In the genomic region with DNA sequence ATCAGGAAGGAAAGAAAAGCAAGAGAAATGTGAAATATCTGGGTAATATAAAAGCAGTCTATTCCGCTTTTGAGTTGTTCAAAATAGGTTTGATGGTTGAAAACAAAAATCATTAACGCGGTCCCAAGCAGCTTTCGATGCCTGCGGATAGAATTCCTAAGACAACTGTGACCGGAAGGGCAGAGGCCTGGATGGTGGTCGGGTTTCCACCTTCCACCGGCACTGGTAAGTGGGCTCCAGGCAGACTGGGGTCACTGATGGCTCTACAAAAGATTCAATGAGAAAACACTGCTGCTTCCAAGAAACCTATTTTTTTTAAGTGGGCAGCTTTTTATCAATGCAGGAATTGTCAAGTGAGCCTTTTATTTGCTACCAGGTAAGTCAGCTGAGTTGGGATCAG, we compare ENCODE assay signal across 23 cellular contexts. TPM values are rescaled to one million over a fixed set of nuclear protein-coding genes. Genes with fewer than 3 reads are reported as not detected.
A peak's percentile ranks its signal among the peaks of the same experiment; 100 is the strongest.
DNase-seq lines count a peak whose midpoint lies in the region; ATAC-seq, FAIRE-seq and TF ChIP-seq lines count a peak whose summit lies in the region.
"Had no signal": no experiment of that assay in that cellular context is flagged by ENCODE, and none has a peak within 500 bp of the region (broad histone marks: within the 10 kb centered on the region; RNA-seq: fewer than 3 reads in every experiment).

No MANE protein-coding gene starts in this region.

- H3K79me1 ChIP-seq in IMR-90 (ENCODE audit: low read depth in 1 of 2, low read length in 2 of 2) = peaks cover 20 to 74% of the 10 kb centered on the region in 2 experiments

- FAIRE-seq in astrocyte (lab: Jason Lieb, UNC) = no peak
- FAIRE-seq: A204.1, GM12878, GM19239, H1 had no signal

- H3K36me3 ChIP-seq in IMR-90 (ENCODE audit: control insufficient read depth, insufficient read depth, low read length) = peaks cover 2% of the 10 kb centered on the region; the same call in 1 of the 2 replicates
- peaks cover 6% of the 10 kb centered on the region for H3K36me3 ChIP-seq in astrocyte (ENCODE audit: insufficient read depth, low read length)
- H3K36me3 ChIP-seq in HAP-1 (replicated peaks) = peaks cover 5% of the 10 kb centered on the region; the same call in 1 of the 2 replicates
- H3K36me3 ChIP-seq in brain microvascular endothelial cell (replicated peaks) = peaks cover 3% of the 10 kb centered on the region

- H3K18ac ChIP-seq in IMR-90 (ENCODE audit: low read depth, low read length) = no peak overlapping the region

- DNase-seq in IMR-90 = no peak
- no peak for DNase-seq in astrocyte (ENCODE audit: low read depth)
- DNase-seq in left kidney (ENCODE audit: low read depth, low spot score) = peak; percentile 91
- no peak for DNase-seq in progenitor cell of endocrine pancreas (ENCODE audit: low spot score, unreplicated experiment)
- DNase-seq in HAP-1 (ENCODE audit: low spot score in 2 of 2) = no peak
- no peak for DNase-seq in SK-N-DZ (ENCODE audit: low spot score)
- no peak for DNase-seq in brain microvascular endothelial cell
- DNase-seq: ACHN; BE2C; C1 segment of cervical spinal cord; CD4-positive, CD25-positive, alpha-beta regulatory T cell; CD8-positive, alpha-beta memory T cell; COR-L47; DMS 273 treated with DMSO at 0.1 percent for 48 hours; DMS53; DND-41; EL; H9 had no signal

- intact Hi-C loops in IMR-90 (cut with micrococcal nuclease) = no loop called here

- no peak overlapping the region for H4K91ac ChIP-seq in IMR-90 (ENCODE audit: insufficient read depth, low read depth, low read length)

- H3K9me1 ChIP-seq in IMR-90 (ENCODE audit: insufficient read depth, low read length) = peaks cover 8% of the 10 kb centered on the region

- no peak overlapping the region for H3K23ac ChIP-seq in IMR-90 (ENCODE audit: low read depth, low read length)

- H2BK120ac ChIP-seq in IMR-90 (ENCODE audit: low read depth, low read length) = peak overlapping the region; percentile 38; the same call in 1 of the 2 replicates

- H3K79me2 ChIP-seq in astrocyte (ENCODE audit: insufficient read depth, low read length) = peaks cover 26% of the 10 kb centered on the region

- H3K36me3 Mint-ChIP-seq in astrocyte (ENCODE audit: low read depth, unreplicated experiment) (peaks cover 17% of the 10 kb centered on the region), progenitor cell of endocrine pancreas (ENCODE audit: insufficient read depth) (peaks cover 38% of the 10 kb centered on the region)

- H3K27ac Mint-ChIP-seq in astrocyte (ENCODE audit: unreplicated experiment) (no peak overlapping the region), progenitor cell of endocrine pancreas (peak overlapping the region; percentile 29)
- H3K27ac Mint-ChIP-seq: CD8-positive, alpha-beta memory T cell; H9 had no signal

- H3K9me3 ChIP-seq in IMR-90 (ENCODE audit: control insufficient read depth, insufficient read depth, low read length) = no peaks in the 10 kb centered on the region
- no peaks in the 10 kb centered on the region for H3K9me3 ChIP-seq in astrocyte (ENCODE audit: insufficient read depth, low read depth, low read length)
- no peaks in the 10 kb centered on the region for H3K9me3 ChIP-seq in HAP-1
- H3K9me3 ChIP-seq: BE2C had no signal

- no peaks in the 10 kb centered on the region for H3K27me3 ChIP-seq in IMR-90 (ENCODE audit: control insufficient read depth, insufficient read depth, low read length)
- H3K27me3 ChIP-seq in astrocyte (ENCODE audit: insufficient read depth, low read length) = no peaks in the 10 kb centered on the region
- H3K27me3 ChIP-seq in HAP-1 (ENCODE audit: low read depth) = no peaks in the 10 kb centered on the region
- H3K27me3 ChIP-seq in brain microvascular endothelial cell (replicated peaks) = no peaks in the 10 kb centered on the region
- H3K27me3 ChIP-seq: BE2C had no signal

- in situ Hi-C loops in IMR-90 (cut with MboI; ENCODE audit: low sequenced_read_pairs) (no loop called here), HAP-1 (cut with MboI; ENCODE audit: low sequenced_read_pairs) (no loop called here), brain microvascular endothelial cell (cut with HindIII; ENCODE audit: low pct_ligation_motif_present, low sequenced_read_pairs) (no loop called here)

- H3K27me3 Mint-ChIP-seq in astrocyte (ENCODE audit: low read depth, unreplicated experiment) = no peaks in the 10 kb centered on the region
- H3K27me3 Mint-ChIP-seq in progenitor cell of endocrine pancreas = no peaks in the 10 kb centered on the region
- H3K27me3 Mint-ChIP-seq: CD4-positive, CD25-positive, alpha-beta regulatory T cell; CD8-positive, alpha-beta memory T cell had no signal

- H3K27ac ChIP-seq in IMR-90 (ENCODE audit: insufficient read depth, low read length) (no peak overlapping the region), astrocyte (ENCODE audit: low read depth, low read length) (peak overlapping the region; percentile 50), brain microvascular endothelial cell (no peak overlapping the region)
- H3K27ac ChIP-seq: HL-60 had no signal

- H3K4me1 Mint-ChIP-seq in astrocyte (ENCODE audit: low read depth, unreplicated experiment) (peaks cover 1% of the 10 kb centered on the region), progenitor cell of endocrine pancreas (ENCODE audit: low read depth) (peaks cover 4% of the 10 kb centered on the region)

- H3K14ac ChIP-seq in IMR-90 (replicated peaks; ENCODE audit: low read depth, low read length) = no peak overlapping the region

- no peak overlapping the region for H3K4me3 Mint-ChIP-seq in astrocyte (ENCODE audit: unreplicated experiment)
- no peak overlapping the region for H3K4me3 Mint-ChIP-seq in progenitor cell of endocrine pancreas (ENCODE audit: low read depth)
- H3K4me3 Mint-ChIP-seq: CD4-positive, CD25-positive, alpha-beta regulatory T cell; CD8-positive, alpha-beta memory T cell; H9 had no signal

- ATAC-seq in IMR-90 (ENCODE audit: low read depth) = no peak
- ATAC-seq: GM12878 had no signal

- H2AK9ac ChIP-seq in IMR-90 (replicated peaks; ENCODE audit: low read depth, low read length, poor library complexity) = no peak overlapping the region

- BruUV-seq in IMR-90 (replicated peaks; lab: Mats Ljungman, UMichigan) = no TSS peak

- dilution Hi-C loops in IMR-90 (cut with HindIII; ENCODE audit: low sequenced_read_pairs, unreplicated experiment) = no loop called here

- CTCF ChIA-PET in IMR-90 (lab: Yijun Ruan, JAX) = interaction anchor here (1.0 kb wide), 1 partner anchor 128 kb away, joined by 6 read pairs; no protein-coding TSS in a partner anchor

- no peak overlapping the region for H2BK15ac ChIP-seq in IMR-90 (ENCODE audit: low read depth, low read length)

- H4K20me1 ChIP-seq in IMR-90 (ENCODE audit: insufficient read depth, low read length) (peaks cover 8% of the 10 kb centered on the region), astrocyte (ENCODE audit: insufficient read depth, low read length) (peaks cover 26% of the 10 kb centered on the region)

- H4K5ac ChIP-seq in IMR-90 (ENCODE audit: low read depth, low read length) = no peak overlapping the region

- no peak overlapping the region for H2AK5ac ChIP-seq in IMR-90 (ENCODE audit: low read depth, low read length)

- H3K56ac ChIP-seq in IMR-90 (ENCODE audit: extremely low read depth, insufficient read depth, low read length) = no peak overlapping the region

- no peak for TF ChIP-seq CTCF in IMR-90 (conservative IDR thresholded peaks at IDR 0.05; ENCODE audit: low read depth, low read length)
- TF ChIP-seq CTCF in astrocyte (IDR thresholded peaks at IDR 0.05; ENCODE audit: insufficient read depth, low read depth, low read length) = no peak
- no peak for TF ChIP-seq CTCF in progenitor cell of endocrine pancreas (IDR thresholded peaks at IDR 0.05; ENCODE audit: unreplicated experiment)
- TF ChIP-seq CTCF in brain microvascular endothelial cell (IDR thresholded peaks at IDR 0.05; ENCODE audit: low read depth, low read length, missing control alignments) = no peak

- H3K4me3 ChIP-seq in IMR-90 (ENCODE audit: insufficient read depth, low read depth, low read length) (no peak overlapping the region), astrocyte (ENCODE audit: insufficient read depth, low read depth, low read length) (no peak overlapping the region), HAP-1 (no peak overlapping the region), brain microvascular endothelial cell (ENCODE audit: low read depth, low read length) (no peak overlapping the region)
- H3K4me3 ChIP-seq: GM12878 had no signal

- H3K9ac ChIP-seq in IMR-90 (ENCODE audit: low read depth, low read length) (no peak overlapping the region), astrocyte (ENCODE audit: low read length) (peak overlapping the region; percentile 8)

- H2AFZ ChIP-seq in IMR-90 (replicated peaks; ENCODE audit: low read length, poor library complexity) = no peak overlapping the region
- no peak overlapping the region for H2AFZ ChIP-seq in astrocyte (ENCODE audit: low read depth, low read length)

- no peak overlapping the region for H3K4ac ChIP-seq in IMR-90 (ENCODE audit: low read depth, low read length)

- no peak for TF ChIP-seq POLR2A in IMR-90 (IDR thresholded peaks at IDR 0.05; ENCODE audit: low read depth, low read length)

- TF ChIP-seq RAD21 in IMR-90 (IDR thresholded peaks at IDR 0.05; ENCODE audit: low read length) = no peak

- H2BK5ac ChIP-seq in IMR-90 (ENCODE audit: low read depth, low read length, poor library complexity, severe bottlenecking) = no peak overlapping the region

- H3K9me3 Mint-ChIP-seq in astrocyte (ENCODE audit: unreplicated experiment) (no peaks in the 10 kb centered on the region), progenitor cell of endocrine pancreas (ENCODE audit: low read depth) (peaks cover 13% of the 10 kb centered on the region)
- H3K9me3 Mint-ChIP-seq: CD4-positive, CD25-positive, alpha-beta regulatory T cell; CD8-positive, alpha-beta memory T cell had no signal

- POLR2A ChIA-PET in IMR-90 (lab: Charles Lee; ENCODE audit: unreplicated experiment) = no interaction called here

- WGBS in IMR-90 (ENCODE audit: extremely low coverage in 2 of 2, insufficient read length in 1 of 2), 2 experiments = 97% methylated on average over 6 of the region's 8 CpGs; no CpG with 5 or more reads in 1 of the 2 experiments

- H3K4me1 ChIP-seq in IMR-90 (ENCODE audit: control insufficient read depth, insufficient read depth, low read length) (peaks cover 13% of the 10 kb centered on the region), astrocyte (ENCODE audit: insufficient read depth, low read length) (peaks cover 30% of the 10 kb centered on the region), HAP-1 (peaks cover 3% of the 10 kb centered on the region; the same call in 1 of the 2 replicates)
- H3K4me1 ChIP-seq: BE2C had no signal

- H3K4me2 ChIP-seq in IMR-90 (ENCODE audit: low read depth, low read length) (no peak overlapping the region), astrocyte (ENCODE audit: low read length) (no peak overlapping the region)

- no peak overlapping the region for H2BK20ac ChIP-seq in IMR-90 (ENCODE audit: low read depth, low read length)

- H4K8ac ChIP-seq in IMR-90 (ENCODE audit: low read depth in 2 of 2, low read length in 2 of 2) = no peak overlapping the region

RNA-seq across cellular contexts. Expression of gene ZCCHC14, which starts 49.8 kb away (rescaled TPM):
- total RNA-seq in IMR-90 (2012; rRNA removed) = 2.5 and 2.8 TPM in 2 replicates
- polyA plus RNA-seq in IMR-90 (2012; rRNA removed) = 5.3 and 7.4 TPM in 2 replicates
- polyA plus RNA-seq in IMR-90 (2012; cell fraction: cytosol; rRNA removed) = 3.1 and 5.0 TPM in 2 replicates
- polyA plus RNA-seq in IMR-90 (2012; cell fraction: nucleus; rRNA removed; ENCODE audit: low replicate concordance) = 18.4 and 27.2 TPM in 2 replicates
- 19.0 and 19.2 TPM in 2 replicates for total RNA-seq in astrocyte
- 40.5 and 42.4 TPM in 2 replicates for total RNA-seq in progenitor cell of endocrine pancreas
- 14.0 and 14.6 TPM in 2 replicates for polyA plus RNA-seq in SK-N-DZ (2014; cell fraction: cytosol; rRNA removed)
- 21.2 and 55.0 TPM in 2 replicates for polyA plus RNA-seq in SK-N-DZ (2014; cell fraction: nucleus; rRNA removed)

RNA-seq across cellular contexts. Expression of gene MAP1LC3B, which starts 50.9 kb away (rescaled TPM):
- total RNA-seq in IMR-90 (2012; rRNA removed) (23.5 and 25.3 TPM in 2 replicates), astrocyte (206 and 221 TPM in 2 replicates), progenitor cell of endocrine pancreas (44.1 and 46.2 TPM in 2 replicates)
- 46.9 and 57.7 TPM in 2 replicates for polyA plus RNA-seq in IMR-90 (2012; rRNA removed)
- polyA plus RNA-seq in IMR-90 (2012; cell fraction: cytosol; rRNA removed) = 30.4 and 40.6 TPM in 2 replicates
- 7.3 and 33.0 TPM in 2 replicates for polyA plus RNA-seq in IMR-90 (2012; cell fraction: nucleus; rRNA removed; ENCODE audit: low replicate concordance)
- polyA plus RNA-seq in SK-N-DZ (2014; cell fraction: cytosol; rRNA removed) = 20.0 and 20.9 TPM in 2 replicates
- polyA plus RNA-seq in SK-N-DZ (2014; cell fraction: nucleus; rRNA removed) = 12.2 and 28.2 TPM in 2 replicates

RNA-seq across cellular contexts. Expression of gene FBXO31, which starts 59.5 kb away (rescaled TPM):
- total RNA-seq in IMR-90 (2012; rRNA removed) = 10.4 and 10.6 TPM in 2 replicates
- polyA plus RNA-seq in IMR-90 (2012; rRNA removed) = 16.9 and 20.7 TPM in 2 replicates
- 10.1 and 14.2 TPM in 2 replicates for polyA plus RNA-seq in IMR-90 (2012; cell fraction: cytosol; rRNA removed)
- polyA plus RNA-seq in IMR-90 (2012; cell fraction: nucleus; rRNA removed; ENCODE audit: low replicate concordance) = 54.4 and 120 TPM in 2 replicates
- 33.4 and 34.9 TPM in 2 replicates for total RNA-seq in astrocyte
- 21.6 and 23.5 TPM in 2 replicates for total RNA-seq in progenitor cell of endocrine pancreas
- 16.3 and 28.1 TPM in 2 replicates for polyA plus RNA-seq in SK-N-DZ (2014; cell fraction: cytosol; rRNA removed)
- 25.0 and 32.5 TPM in 2 replicates for polyA plus RNA-seq in SK-N-DZ (2014; cell fraction: nucleus; rRNA removed)
